Comparison of ENCODE assay signal across 8 cellular contexts in the genomic region with DNA sequence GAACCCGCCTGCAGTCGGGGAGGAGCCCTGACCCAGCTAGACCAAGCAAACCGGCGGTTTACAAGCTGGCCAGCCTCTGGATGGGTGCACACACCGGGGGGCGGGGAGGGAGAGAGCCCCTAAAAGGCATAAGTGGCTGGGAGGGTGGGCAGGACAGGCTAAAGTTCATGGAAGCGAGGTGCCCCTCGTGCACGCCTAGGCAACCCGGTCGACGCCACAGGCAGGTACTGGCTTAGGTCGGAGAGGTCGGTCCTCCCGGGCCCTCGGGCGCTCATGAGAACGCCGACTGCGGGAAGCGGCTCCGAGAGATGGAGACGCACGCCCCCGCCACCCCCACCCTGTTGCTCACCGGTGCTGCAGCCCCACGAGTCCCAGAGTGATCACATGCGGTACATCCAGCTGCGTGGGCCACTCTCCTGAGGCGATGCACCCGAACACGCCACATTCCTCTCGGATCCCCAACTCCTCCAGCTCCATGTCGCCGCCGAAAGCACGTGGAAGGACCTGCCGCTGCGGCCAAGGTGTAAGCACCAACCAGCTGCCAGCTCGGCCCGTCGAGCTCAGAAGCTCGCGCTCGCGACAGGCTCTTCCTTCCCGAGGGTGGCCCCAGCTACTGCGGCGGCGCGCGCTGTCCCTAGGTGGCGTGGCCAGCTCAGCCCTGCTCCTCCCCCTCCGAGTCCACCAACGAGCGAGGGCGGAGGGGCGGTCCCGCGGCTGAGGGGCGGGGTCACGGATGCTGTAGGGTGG.
DNase-seq lines count a peak whose midpoint lies in the region; ATAC-seq lines count a peak whose summit lies in the region.

A gene (minus strand): TSS at position 615 of the 747 bp plus-strand sequence. CDS start 138 bp downstream, at position 477.

- DNase-seq in Ammon's horn (ENCODE audit: low spot score) (peak; percentile 99), NCI-H524 treated with DMSO at 0.1 percent for 48 hours (lab: John Stamatoyannopoulos, UW) (peak; percentile 74)
- DNase-seq in activated CD4-positive, alpha-beta T cell treated with anti-CD3 and anti-CD28 coated beads for 4 hours: peak; percentile 98 to 99
- DNase-seq in stimulated activated CD4-positive, alpha-beta T cell treated with anti-CD3 and anti-CD28 coated beads, Interleukin-2, amount 100 ng/mL, for 24 hours: peak; percentile 99

- no peaks in the 10 kb centered on the region for H3K27me3 ChIP-seq in layer of hippocampus (ENCODE audit: control insufficient read depth, insufficient read depth, low read length)

- peak; percentile 71 for ATAC-seq in GM19043 (IDR thresholded peaks at IDR 0.05; ENCODE audit: low read depth, unreplicated experiment)
- ATAC-seq in HG03378 (IDR thresholded peaks at IDR 0.05; ENCODE audit: unreplicated experiment): peak; percentile 72

- H3K27ac ChIP-seq in cingulate gyrus (ENCODE audit: low read depth, low read length) (peak within 1 kb of the TSS; percentile 99), layer of hippocampus (ENCODE audit: low read depth, low read length) (peak within 1 kb of the TSS; percentile 97)

Comparison
In these comparisons a context has a peak if more than half of its experiments do, and no peak if none do; other contexts are left out.
1. Peak in every context shown above with its lines: DNase-seq, ATAC-seq and H3K27ac ChIP-seq.